ENCODE assay signal across 1 cellular context in genomic region chr10:102405632-102406031, GRCh38.
TF ChIP-seq lines count a peak whose summit lies in the region.

No MANE protein-coding gene starts in this region.

TF ChIP-seq in HepG2, 621 proteins besides CTCF, POLR2A, EP300 and RAD21:
- TF ChIP-seq ZNF816 (CRISPR knock-in tag; IDR thresholded peaks at IDR 0.05; ENCODE audit: borderline replicate concordance) (no peak), ZBTB42 (CRISPR knock-in tag; IDR thresholded peaks at IDR 0.05) (no peak), DMAP1 (CRISPR knock-in tag; IDR thresholded peaks at IDR 0.05) (no peak), ZSCAN30 (CRISPR knock-in tag; IDR thresholded peaks at IDR 0.05) (no peak), ZNF749 (CRISPR knock-in tag; IDR thresholded peaks at IDR 0.05; ENCODE audit: borderline replicate concordance) (no peak), ZNF572 (CRISPR knock-in tag; IDR thresholded peaks at IDR 0.05) (no peak), FOXP4 (CRISPR knock-in tag; IDR thresholded peaks at IDR 0.05) (no peak), TRIM22 (IDR thresholded peaks at IDR 0.05) (no peak), ZNF460 (CRISPR knock-in tag; IDR thresholded peaks at IDR 0.05; ENCODE audit: borderline replicate concordance) (no peak), RCOR2 (CRISPR knock-in tag; IDR thresholded peaks at IDR 0.05) (no peak), THYN1 (CRISPR knock-in tag; IDR thresholded peaks at IDR 0.05; ENCODE audit: borderline replicate concordance, low read depth) (no peak), ZNF44 (CRISPR knock-in tag; IDR thresholded peaks at IDR 0.05) (no peak), IRX3 (CRISPR knock-in tag; IDR thresholded peaks at IDR 0.05; ENCODE audit: borderline replicate concordance, low read depth) (no peak), HDAC6 (IDR thresholded peaks at IDR 0.05; ENCODE audit: low read depth, low read length) (no peak), ZSCAN25 (CRISPR knock-in tag; IDR thresholded peaks at IDR 0.05) (no peak), ZBTB40 (IDR thresholded peaks at IDR 0.05) (no peak), ZBTB40 (CRISPR knock-in tag; IDR thresholded peaks at IDR 0.05) (no peak), ZNF205 (CRISPR knock-in tag; IDR thresholded peaks at IDR 0.05) (no peak), ZNF839 (CRISPR knock-in tag; IDR thresholded peaks at IDR 0.05; ENCODE audit: borderline replicate concordance) (no peak)
